9 cellular contexts compared by ENCODE assay signal in the genomic region with DNA sequence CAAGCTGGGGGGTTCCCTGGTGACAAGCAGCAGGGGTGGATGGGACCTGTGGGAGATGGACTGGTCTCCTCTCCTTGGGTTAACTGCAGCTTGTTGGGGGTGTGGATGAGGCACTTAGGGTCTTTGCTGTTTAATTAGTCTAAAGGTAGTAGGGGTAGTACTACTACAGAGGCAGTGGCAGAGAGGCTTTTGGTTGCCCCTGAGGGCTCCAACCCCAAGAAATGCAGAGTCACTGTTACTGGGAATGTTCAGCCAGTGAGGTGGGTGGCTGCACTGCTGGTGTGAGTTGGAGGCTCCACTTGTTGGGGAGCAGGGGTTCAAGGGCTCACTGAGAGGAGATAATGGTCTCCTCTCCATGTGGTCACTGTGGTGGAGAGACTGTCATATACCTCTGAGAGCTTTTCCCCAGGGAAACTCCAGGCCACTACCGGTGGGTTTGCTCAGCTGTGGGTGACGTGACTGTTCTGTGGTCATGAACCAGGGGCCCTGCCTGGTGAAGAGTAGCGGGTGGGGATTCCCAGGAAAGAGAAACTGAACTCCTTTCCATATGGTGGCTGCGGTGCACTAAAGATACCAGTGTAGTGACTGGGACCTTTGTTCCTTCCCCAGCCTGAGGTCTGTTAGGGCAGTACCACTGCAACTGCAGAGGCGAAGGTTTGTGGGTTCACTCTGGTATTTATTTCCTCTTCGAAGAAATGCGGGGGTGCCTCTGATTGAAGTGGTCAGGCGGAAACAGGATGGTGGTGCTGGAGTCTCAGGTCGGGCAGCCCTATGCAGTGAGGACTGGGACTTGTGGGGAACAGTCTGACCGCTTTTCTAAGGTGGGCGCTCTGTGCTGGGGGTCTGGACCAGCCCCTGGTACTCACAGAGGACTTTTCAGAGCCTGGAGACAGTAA.
DNase-seq lines count a peak whose midpoint lies in the region; ATAC-seq and TF ChIP-seq lines count a peak whose summit lies in the region.
"Had no signal": no experiment of that assay in that cellular context is flagged by ENCODE, and none has a peak within 500 bp of the region (broad histone marks: within the 10 kb centered on the region; RNA-seq: fewer than 3 reads in every experiment).

No MANE protein-coding gene starts in this region.

- peaks cover 0 to 5% (median 0%) of the 10 kb centered on the region in 3 donors for H3K27me3 Mint-ChIP-seq in naive B cell

- ATAC-seq in GM19438 (IDR thresholded peaks at IDR 0.05; ENCODE audit: low read depth, unreplicated experiment) (peak; percentile 87), HG03439 (IDR thresholded peaks at IDR 0.05; ENCODE audit: unreplicated experiment) (peak; percentile 80), naive B cell (ENCODE audit: low read depth in 2 of 2) (peak; percentile 86 to 91)

- H3K9me3 Mint-ChIP-seq in naive B cell = peaks cover 0 to 10% (median 7%) of the 10 kb centered on the region in 7 donors

- no peaks in the 10 kb centered on the region for H3K36me3 ChIP-seq in ascending aorta

- DNase-seq in activated CD4-positive, alpha-beta T cell treated with anti-CD3 and anti-CD28 coated beads, Interleukin-2, amount 50 U/mL, for 4 hours = peak; percentile 64 to 73
- DNase-seq in naive B cell (peak; percentile 43), midbrain (lab: John Stamatoyannopoulos, UW) (no peak), ascending aorta (ENCODE audit: low spot score in 2 of 2) (no peak), NCI-H2227 treated with DMSO at 0.1 percent for 48 hours (lab: John Stamatoyannopoulos, UW) (no peak), NCI-H82 treated with DMSO at 0.1 percent for 48 hours (lab: John Stamatoyannopoulos, UW; ENCODE audit: unreplicated experiment) (no peak)

- H3K4me3 Mint-ChIP-seq in naive B cell = peak overlapping the region in 7 of 8 donors; percentile 17 to 84 (median 60)
- H3K4me3 Mint-ChIP-seq: nephron had no signal

- H3K4me3 ChIP-seq in ascending aorta = no peak overlapping the region

- peaks cover 0 to 10% of the 10 kb centered on the region in 2 donors for H3K4me1 ChIP-seq in ascending aorta

- H3K4me1 Mint-ChIP-seq in naive B cell = peaks cover 24 to 38% (median 33%) of the 10 kb centered on the region in 3 donors

- peaks cover 8 to 9% of the 10 kb centered on the region in 2 donors for H3K36me3 Mint-ChIP-seq in naive B cell

- H3K27ac ChIP-seq in ascending aorta = no peak overlapping the region

- TF ChIP-seq CTCF in ascending aorta (IDR thresholded peaks at IDR 0.05) = no peak

- H3K27ac Mint-ChIP-seq in naive B cell = peak overlapping the region; percentile 29 to 93 (median 79)
- H3K27ac Mint-ChIP-seq: nephron had no signal

- H3K9me3 ChIP-seq in ascending aorta = no peaks in the 10 kb centered on the region

- intact Hi-C loops in ascending aorta (cut with DNase I) = no loop called here

- H3K27me3 ChIP-seq in ascending aorta = no peaks in the 10 kb centered on the region

Comparison
In these comparisons a context has a peak if more than half of its experiments do, and no peak if none do; other contexts are left out.
1. DNase-seq: peak in activated CD4-positive, alpha-beta T cell treated with anti-CD3 and anti-CD28 coated beads, Interleukin-2, amount 50 U/mL, for 4 hours (2 of 2) and naive B cell (single experiment); none in midbrain (single experiment), ascending aorta (0 of 2), NCI-H2227 treated with DMSO at 0.1 percent for 48 hours (single experiment) and NCI-H82 treated with DMSO at 0.1 percent for 48 hours (single experiment).
2. Peak in every context shown above with its lines, with median percentiles within 50 percentile points of each other: ATAC-seq.